1 cellular context compared by ENCODE assay signal in the genomic region with DNA sequence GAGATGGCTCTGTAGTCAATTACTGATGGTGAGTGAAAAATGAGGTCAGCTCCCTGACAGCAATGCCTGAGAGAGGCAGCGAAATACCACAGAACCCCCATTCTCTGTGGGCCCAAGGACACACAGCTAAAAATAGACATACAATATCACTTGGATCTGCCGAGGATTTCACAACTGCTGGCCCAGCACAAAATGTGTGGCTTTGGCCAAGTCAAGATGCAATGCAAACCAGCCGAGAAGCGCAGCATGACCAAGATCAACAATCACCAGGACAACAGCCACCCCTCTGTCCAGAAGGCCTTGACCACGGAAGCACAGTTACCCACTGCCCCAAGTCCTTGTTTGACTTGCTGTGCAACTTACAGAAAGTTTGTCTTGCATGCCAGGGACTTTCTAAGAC.
TF ChIP-seq lines count a peak whose summit lies in the region.

No MANE protein-coding gene starts in this region.

TF ChIP-seq in HepG2, 621 proteins besides CTCF, POLR2A, EP300 and RAD21 (continued from another document and continues in another):
- TF ChIP-seq, protein P1, sequence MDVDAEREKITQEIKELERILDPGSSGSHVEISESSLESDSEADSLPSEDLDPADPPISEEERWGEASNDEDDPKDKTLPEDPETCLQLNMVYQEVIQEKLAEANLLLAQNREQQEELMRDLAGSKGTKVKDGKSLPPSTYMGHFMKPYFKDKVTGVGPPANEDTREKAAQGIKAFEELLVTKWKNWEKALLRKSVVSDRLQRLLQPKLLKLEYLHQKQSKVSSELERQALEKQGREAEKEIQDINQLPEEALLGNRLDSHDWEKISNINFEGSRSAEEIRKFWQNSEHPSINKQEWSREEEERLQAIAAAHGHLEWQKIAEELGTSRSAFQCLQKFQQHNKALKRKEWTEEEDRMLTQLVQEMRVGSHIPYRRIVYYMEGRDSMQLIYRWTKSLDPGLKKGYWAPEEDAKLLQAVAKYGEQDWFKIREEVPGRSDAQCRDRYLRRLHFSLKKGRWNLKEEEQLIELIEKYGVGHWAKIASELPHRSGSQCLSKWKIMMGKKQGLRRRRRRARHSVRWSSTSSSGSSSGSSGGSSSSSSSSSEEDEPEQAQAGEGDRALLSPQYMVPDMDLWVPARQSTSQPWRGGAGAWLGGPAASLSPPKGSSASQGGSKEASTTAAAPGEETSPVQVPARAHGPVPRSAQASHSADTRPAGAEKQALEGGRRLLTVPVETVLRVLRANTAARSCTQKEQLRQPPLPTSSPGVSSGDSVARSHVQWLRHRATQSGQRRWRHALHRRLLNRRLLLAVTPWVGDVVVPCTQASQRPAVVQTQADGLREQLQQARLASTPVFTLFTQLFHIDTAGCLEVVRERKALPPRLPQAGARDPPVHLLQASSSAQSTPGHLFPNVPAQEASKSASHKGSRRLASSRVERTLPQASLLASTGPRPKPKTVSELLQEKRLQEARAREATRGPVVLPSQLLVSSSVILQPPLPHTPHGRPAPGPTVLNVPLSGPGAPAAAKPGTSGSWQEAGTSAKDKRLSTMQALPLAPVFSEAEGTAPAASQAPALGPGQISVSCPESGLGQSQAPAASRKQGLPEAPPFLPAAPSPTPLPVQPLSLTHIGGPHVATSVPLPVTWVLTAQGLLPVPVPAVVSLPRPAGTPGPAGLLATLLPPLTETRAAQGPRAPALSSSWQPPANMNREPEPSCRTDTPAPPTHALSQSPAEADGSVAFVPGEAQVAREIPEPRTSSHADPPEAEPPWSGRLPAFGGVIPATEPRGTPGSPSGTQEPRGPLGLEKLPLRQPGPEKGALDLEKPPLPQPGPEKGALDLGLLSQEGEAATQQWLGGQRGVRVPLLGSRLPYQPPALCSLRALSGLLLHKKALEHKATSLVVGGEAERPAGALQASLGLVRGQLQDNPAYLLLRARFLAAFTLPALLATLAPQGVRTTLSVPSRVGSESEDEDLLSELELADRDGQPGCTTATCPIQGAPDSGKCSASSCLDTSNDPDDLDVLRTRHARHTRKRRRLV (CRISPR knock-in tag; IDR thresholded peaks at IDR 0.05), result no peak
- TF ChIP-seq ZNF296 (CRISPR knock-in tag; conservative IDR thresholded peaks at IDR 0.05) (no peak), RXRA (CRISPR knock-in tag; IDR thresholded peaks at IDR 0.05) (peak; percentile 79; the same call in 1 of the 2 replicates), MZF1 (CRISPR knock-in tag; IDR thresholded peaks at IDR 0.05; ENCODE audit: borderline replicate concordance) (no peak), ELF1 (CRISPR knock-in tag; IDR thresholded peaks at IDR 0.05) (peak; percentile 43; the same call in 1 of the 2 replicates), ZNF7 (CRISPR knock-in tag; IDR thresholded peaks at IDR 0.05) (no peak), ZNF207 (IDR thresholded peaks at IDR 0.05; ENCODE audit: borderline replicate concordance) (no peak), CC2D1A (CRISPR knock-in tag; IDR thresholded peaks at IDR 0.05) (no peak), RFX1 (IDR thresholded peaks at IDR 0.05) (no peak; the same call in 1 of the 2 replicates), PHF8 (CRISPR knock-in tag; IDR thresholded peaks at IDR 0.05) (no peak), CCAR2 (optimal IDR thresholded peaks at IDR 0.05; ENCODE audit: low read depth, low read length) (no peak), DRAP1 (CRISPR knock-in tag; IDR thresholded peaks at IDR 0.05) (no peak), HDAC2 (CRISPR knock-in tag; IDR thresholded peaks at IDR 0.05) (peak; percentile 63; the same call in 1 of the 2 replicates), HMG20A (CRISPR knock-in tag; IDR thresholded peaks at IDR 0.05; ENCODE audit: borderline replicate concordance) (peak; percentile 82; the same call in 1 of the 2 replicates), POLR2AphosphoS5 (IDR thresholded peaks at IDR 0.05; ENCODE audit: low read depth, low read length) (no peak), TBL1XR1 (IDR thresholded peaks at IDR 0.05; ENCODE audit: borderline replicate concordance, low read length, partially characterized antibody) (no peak), RARA (CRISPR knock-in tag; IDR thresholded peaks at IDR 0.05) (peak; percentile 69), FUBP1 (CRISPR knock-in tag; IDR thresholded peaks at IDR 0.05; ENCODE audit: borderline replicate concordance) (no peak), ZNF264 (CRISPR knock-in tag; IDR thresholded peaks at IDR 0.05) (no peak; the same call in 1 of the 2 replicates), FOXK2 (IDR thresholded peaks at IDR 0.05) (no peak), CHD2 (IDR thresholded peaks at IDR 0.05; ENCODE audit: low read depth, low read length) (no peak), MXD3 (CRISPR knock-in tag; IDR thresholded peaks at IDR 0.05) (no peak), BRCA1 (CRISPR knock-in tag; IDR thresholded peaks at IDR 0.05) (no peak), STAG1 (CRISPR knock-in tag; IDR thresholded peaks at IDR 0.05) (no peak), THYN1 (CRISPR knock-in tag; IDR thresholded peaks at IDR 0.05; ENCODE audit: borderline replicate concordance, low read depth) (no peak), MXI1 (IDR thresholded peaks at IDR 0.05; ENCODE audit: borderline replicate concordance, low read depth, low read length) (no peak), SOX6 (IDR thresholded peaks at IDR 0.05) (no peak), SOX6 (CRISPR knock-in tag; IDR thresholded peaks at IDR 0.05) (peak; percentile 91), SP1 (IDR thresholded peaks at IDR 0.05) (no peak), SP1 (CRISPR knock-in tag; IDR thresholded peaks at IDR 0.05) (no peak), PRMT3 (CRISPR knock-in tag; IDR thresholded peaks at IDR 0.05; ENCODE audit: borderline replicate concordance, low read depth) (no peak), ZFP36L2 (CRISPR knock-in tag; IDR thresholded peaks at IDR 0.05) (no peak), ZFP62 (CRISPR knock-in tag; IDR thresholded peaks at IDR 0.05) (no peak), CENPX (CRISPR knock-in tag; IDR thresholded peaks at IDR 0.05) (no peak), TEAD3 (CRISPR knock-in tag; optimal IDR thresholded peaks at IDR 0.05; ENCODE audit: borderline replicate concordance) (no peak), ZNF225 (CRISPR knock-in tag; IDR thresholded peaks at IDR 0.05) (no peak), ZNF414 (CRISPR knock-in tag; IDR thresholded peaks at IDR 0.05) (no peak), HMGA1 (CRISPR knock-in tag; conservative IDR thresholded peaks at IDR 0.05) (no peak), ZFY (CRISPR knock-in tag; IDR thresholded peaks at IDR 0.05) (peak; percentile 42), ZIK1 (CRISPR knock-in tag; IDR thresholded peaks at IDR 0.05; ENCODE audit: borderline replicate concordance, low read depth) (no peak), MEIS1 (CRISPR knock-in tag; IDR thresholded peaks at IDR 0.05; ENCODE audit: borderline replicate concordance) (0 out of 2 replicates have a peak, but pooled peaks have one; percentile 50), SMAD3 (CRISPR knock-in tag; IDR thresholded peaks at IDR 0.05) (peak; percentile 46; the same call in 1 of the 2 replicates), GMEB1 (CRISPR knock-in tag; IDR thresholded peaks at IDR 0.05; ENCODE audit: borderline replicate concordance) (no peak), NR2C2 (CRISPR knock-in tag; IDR thresholded peaks at IDR 0.05; ENCODE audit: borderline replicate concordance) (peak; percentile 50; the same call in 1 of the 2 replicates), ETS1 (CRISPR knock-in tag; IDR thresholded peaks at IDR 0.05) (no peak), GFI1 (CRISPR knock-in tag; IDR thresholded peaks at IDR 0.05; ENCODE audit: borderline replicate concordance) (0 out of 2 replicates have a peak, but pooled peaks have one; percentile 21), KLF13 (CRISPR knock-in tag; IDR thresholded peaks at IDR 0.05) (no peak)
- TF ChIP-seq, protein P2, sequence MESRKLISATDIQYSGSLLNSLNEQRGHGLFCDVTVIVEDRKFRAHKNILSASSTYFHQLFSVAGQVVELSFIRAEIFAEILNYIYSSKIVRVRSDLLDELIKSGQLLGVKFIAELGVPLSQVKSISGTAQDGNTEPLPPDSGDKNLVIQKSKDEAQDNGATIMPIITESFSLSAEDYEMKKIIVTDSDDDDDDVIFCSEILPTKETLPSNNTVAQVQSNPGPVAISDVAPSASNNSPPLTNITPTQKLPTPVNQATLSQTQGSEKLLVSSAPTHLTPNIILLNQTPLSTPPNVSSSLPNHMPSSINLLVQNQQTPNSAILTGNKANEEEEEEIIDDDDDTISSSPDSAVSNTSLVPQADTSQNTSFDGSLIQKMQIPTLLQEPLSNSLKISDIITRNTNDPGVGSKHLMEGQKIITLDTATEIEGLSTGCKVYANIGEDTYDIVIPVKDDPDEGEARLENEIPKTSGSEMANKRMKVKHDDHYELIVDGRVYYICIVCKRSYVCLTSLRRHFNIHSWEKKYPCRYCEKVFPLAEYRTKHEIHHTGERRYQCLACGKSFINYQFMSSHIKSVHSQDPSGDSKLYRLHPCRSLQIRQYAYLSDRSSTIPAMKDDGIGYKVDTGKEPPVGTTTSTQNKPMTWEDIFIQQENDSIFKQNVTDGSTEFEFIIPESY (CRISPR knock-in tag; IDR thresholded peaks at IDR 0.05), result no peak
- TF ChIP-seq, protein P3, sequence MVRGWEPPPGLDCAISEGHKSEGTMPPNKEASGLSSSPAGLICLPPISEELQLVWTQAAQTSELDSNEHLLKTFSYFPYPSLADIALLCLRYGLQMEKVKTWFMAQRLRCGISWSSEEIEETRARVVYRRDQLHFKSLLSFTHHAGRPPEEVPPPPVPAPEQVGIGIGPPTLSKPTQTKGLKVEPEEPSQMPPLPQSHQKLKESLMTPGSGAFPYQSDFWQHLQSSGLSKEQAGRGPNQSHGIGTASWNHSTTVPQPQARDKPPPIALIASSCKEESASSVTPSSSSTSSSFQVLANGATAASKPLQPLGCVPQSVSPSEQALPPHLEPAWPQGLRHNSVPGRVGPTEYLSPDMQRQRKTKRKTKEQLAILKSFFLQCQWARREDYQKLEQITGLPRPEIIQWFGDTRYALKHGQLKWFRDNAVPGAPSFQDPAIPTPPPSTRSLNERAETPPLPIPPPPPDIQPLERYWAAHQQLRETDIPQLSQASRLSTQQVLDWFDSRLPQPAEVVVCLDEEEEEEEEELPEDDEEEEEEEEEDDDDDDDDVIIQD (CRISPR knock-in tag; IDR thresholded peaks at IDR 0.05; ENCODE audit: low read depth), result no peak
